In the genomic region with DNA sequence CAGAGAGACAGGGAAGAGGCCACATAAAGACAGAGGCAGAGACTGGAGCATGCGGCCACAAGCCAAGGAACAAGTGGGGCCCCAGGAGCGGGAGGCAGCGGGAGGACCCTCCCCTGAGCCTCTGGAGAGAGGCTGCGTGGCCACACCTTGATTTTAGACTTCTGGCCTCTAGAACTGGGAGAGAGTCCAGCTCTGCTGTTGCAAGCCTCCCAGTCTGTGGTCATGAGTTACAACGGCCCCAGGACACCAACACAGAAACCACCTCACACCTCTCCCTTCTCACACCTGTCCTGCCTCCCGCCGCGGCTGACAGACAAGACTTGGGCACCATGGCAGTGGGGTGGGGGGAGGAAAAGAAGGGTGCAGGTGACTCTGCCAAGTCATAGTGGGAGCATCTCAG, we compare ENCODE assay signal across 1 cellular context.
TF ChIP-seq lines count a peak whose summit lies in the region.

No MANE protein-coding gene starts in this region.

TF ChIP-seq in endothelial cell of umbilical vein, 7 proteins besides CTCF, POLR2A, EP300 and RAD21:
- TF ChIP-seq MYC (IDR thresholded peaks at IDR 0.05; ENCODE audit: low read depth, low read length): no peak
- TF ChIP-seq, protein P1, sequence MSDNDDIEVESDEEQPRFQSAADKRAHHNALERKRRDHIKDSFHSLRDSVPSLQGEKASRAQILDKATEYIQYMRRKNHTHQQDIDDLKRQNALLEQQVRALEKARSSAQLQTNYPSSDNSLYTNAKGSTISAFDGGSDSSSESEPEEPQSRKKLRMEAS (IDR thresholded peaks at IDR 0.05; ENCODE audit: insufficient read depth, insufficient read length): no peak
